ENCODE assay signal across 17 cellular contexts in the genomic region with DNA sequence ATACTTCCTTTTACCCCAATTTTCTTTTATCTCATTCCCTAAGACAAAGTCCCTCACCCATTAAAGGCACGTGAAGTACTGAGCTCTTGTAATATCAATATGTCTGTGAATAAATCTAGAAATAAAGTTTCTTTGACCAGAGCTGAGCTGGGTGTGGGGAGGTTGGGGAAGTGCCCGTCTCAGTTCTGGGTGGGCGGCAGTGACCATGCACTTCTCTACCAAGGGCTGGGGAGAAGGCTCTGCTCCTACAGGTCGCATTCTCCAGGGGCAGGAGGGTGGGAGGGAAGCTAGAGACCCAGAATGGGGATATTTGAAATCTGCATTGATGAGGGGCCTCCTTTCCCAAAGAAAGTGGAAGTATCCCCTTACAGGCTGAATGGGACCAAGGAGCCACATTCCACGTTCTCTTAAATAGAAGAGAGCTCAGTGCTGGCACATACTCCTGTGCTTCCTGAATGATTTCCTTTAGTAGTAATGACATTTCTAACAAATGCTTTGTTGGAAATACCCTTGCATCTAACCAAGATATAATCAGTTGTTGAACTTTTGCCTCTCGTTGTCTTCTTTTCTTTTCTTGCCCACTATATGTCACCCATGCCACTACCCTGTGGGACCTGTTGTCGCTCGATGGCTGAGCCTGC.
"Had no signal": no experiment of that assay in that cellular context is flagged by ENCODE, and none has a peak within 500 bp of the region (broad histone marks: within the 10 kb centered on the region; RNA-seq: fewer than 3 reads in every experiment).

No MANE protein-coding gene starts in this region.

- DNase-seq: activated CD4-positive, alpha-beta T cell treated with anti-CD3 and anti-CD28 coated beads for 4 hours; activated CD8-positive, alpha-beta memory T cell treated with anti-CD3 and anti-CD28 coated beads, Interleukin-2, amount 50 U/mL, for 4 hours; activated CD8-positive, alpha-beta T cell treated with anti-CD3 and anti-CD28 coated beads for 36 hours; activated naive CD4-positive, alpha-beta T cell treated with anti-CD3 and anti-CD28 coated beads for 36 hours; amniotic stem cell; central memory CD4-positive, alpha-beta T cell; effector memory CD4-positive, alpha-beta T cell; foreskin fibroblast; mesenchymal stem cell; small intestine; stimulated activated naive B cell treated with anti-CD40 and anti-IgM and Interleukin-4, amounts not matched to agents 10 μg/mL and 1 μg/mL and 100 μg/mL, for 72 hours; transverse colon had no signal

- H3K4me1 ChIP-seq: body of pancreas, neural progenitor cell, transverse colon had no signal

- H3K9ac ChIP-seq: neural progenitor cell had no signal

- H3K27me3 Mint-ChIP-seq: activated CD8-positive, alpha-beta T cell treated with anti-CD3 and anti-CD28 coated beads for 36 hours; stimulated activated naive B cell treated with anti-CD40 and anti-IgM and Interleukin-4, amounts not matched to agents 10 μg/mL and 1 μg/mL and 100 μg/mL, for 72 hours had no signal

- H3K4me2 ChIP-seq: neural progenitor cell had no signal

- H3K27me3 ChIP-seq: body of pancreas, neural progenitor cell, right atrium auricular region, transverse colon had no signal

- H3K4me3 ChIP-seq: body of pancreas, coronary artery, neural progenitor cell, right atrium auricular region, transverse colon had no signal

- H3K9me3 Mint-ChIP-seq: activated CD8-positive, alpha-beta T cell treated with anti-CD3 and anti-CD28 coated beads for 36 hours; activated naive CD4-positive, alpha-beta T cell treated with anti-CD3 and anti-CD28 coated beads for 36 hours; activated T-helper 1 cell treated with anti-CD3 and anti-CD28 coated beads, Interleukin-12 subunit alpha, Interleukin-12 subunit beta, Interleukin-2, Interleukin-4 antibody, amounts not matched to agents 30 ng/mL and 10 ng/mL and 1 ng/mL, durations not matched to agents 14 hours and 24 hours and 36 hours; neural progenitor cell; stimulated activated naive B cell treated with anti-CD40 and anti-IgM and Interleukin-4, amounts not matched to agents 10 μg/mL and 1 μg/mL and 100 μg/mL, for 72 hours had no signal

- ATAC-seq: activated CD8-positive, alpha-beta T cell treated with anti-CD3 and anti-CD28 coated beads for 36 hours; body of pancreas; stimulated activated naive B cell treated with anti-CD40 and anti-IgM and Interleukin-4, amounts not matched to agents 10 μg/mL and 1 μg/mL and 100 μg/mL, for 72 hours had no signal

- H3K27ac Mint-ChIP-seq: activated T-helper 1 cell treated with anti-CD3 and anti-CD28 coated beads, Interleukin-12 subunit alpha, Interleukin-12 subunit beta, Interleukin-2, Interleukin-4 antibody, amounts not matched to agents 30 ng/mL and 10 ng/mL and 1 ng/mL, durations not matched to agents 14 hours and 24 hours and 36 hours; neural progenitor cell; stimulated activated naive B cell treated with anti-CD40 and anti-IgM and Interleukin-4, amounts not matched to agents 10 μg/mL and 1 μg/mL and 100 μg/mL, for 72 hours had no signal

- H3K36me3 ChIP-seq: neural progenitor cell had no signal

- H3K9me3 ChIP-seq: body of pancreas, right atrium auricular region, transverse colon had no signal

- H3K4me3 Mint-ChIP-seq: activated CD8-positive, alpha-beta T cell treated with anti-CD3 and anti-CD28 coated beads for 36 hours; activated naive CD4-positive, alpha-beta T cell treated with anti-CD3 and anti-CD28 coated beads for 36 hours; activated T-helper 1 cell treated with anti-CD3 and anti-CD28 coated beads, Interleukin-12 subunit alpha, Interleukin-12 subunit beta, Interleukin-2, Interleukin-4 antibody, amounts not matched to agents 30 ng/mL and 10 ng/mL and 1 ng/mL, durations not matched to agents 14 hours and 24 hours and 36 hours; neural progenitor cell; stimulated activated naive B cell treated with anti-CD40 and anti-IgM and Interleukin-4, amounts not matched to agents 10 μg/mL and 1 μg/mL and 100 μg/mL, for 72 hours had no signal

- H3K4me1 Mint-ChIP-seq: neural progenitor cell had no signal

- H3K27ac ChIP-seq: body of pancreas, coronary artery, neural progenitor cell, transverse colon had no signal
